Comparison of ENCODE assay signal across 18 cellular contexts in the genomic region with DNA sequence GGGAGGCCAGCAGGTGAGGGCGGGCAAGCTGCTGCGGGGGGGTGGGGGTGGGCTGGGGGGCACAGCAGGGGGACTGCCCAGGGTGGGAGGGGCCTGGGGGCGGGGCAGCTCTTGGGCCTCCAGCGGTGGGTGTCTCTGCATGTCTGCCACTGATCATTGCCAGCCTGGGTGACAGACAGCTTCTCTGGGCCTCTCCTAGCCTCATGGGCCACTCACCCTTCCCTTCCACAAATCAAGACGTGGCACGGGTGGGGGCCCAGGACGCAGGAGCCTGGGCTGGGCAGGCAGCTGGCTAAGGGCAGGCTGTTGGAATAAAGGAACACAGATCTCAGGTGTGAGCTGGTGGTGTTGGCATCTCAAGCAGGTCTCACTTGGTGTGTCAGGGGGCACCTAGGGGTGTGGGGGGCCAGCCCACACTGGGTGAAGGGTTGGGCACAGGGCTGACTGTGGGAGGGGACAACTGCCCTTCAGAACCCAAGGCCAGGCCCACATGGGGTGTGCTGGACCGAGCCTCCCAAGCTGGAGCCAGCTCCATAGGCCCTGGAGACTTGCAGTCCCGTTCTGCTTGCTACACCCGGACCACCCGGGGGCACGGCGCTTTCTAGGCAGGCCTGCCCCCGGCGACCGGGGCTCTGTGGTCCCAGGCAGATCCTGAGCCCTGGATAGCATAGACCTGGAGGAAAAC. TPM values are rescaled to one million over a fixed set of nuclear protein-coding genes. Genes with fewer than 3 reads are reported as not detected.
DNase-seq lines count a peak whose midpoint lies in the region; ATAC-seq and TF ChIP-seq lines count a peak whose summit lies in the region.
"Had no signal": no experiment of that assay in that cellular context is flagged by ENCODE, and none has a peak within 500 bp of the region (broad histone marks: within the 10 kb centered on the region; RNA-seq: fewer than 3 reads in every experiment).

No MANE protein-coding gene starts in this region.

- no peaks in the 10 kb centered on the region for H3F3A ChIP-seq in smooth muscle cell (ENCODE audit: low read depth)

- no peak for TF ChIP-seq CTCF in BE2C (IDR thresholded peaks at IDR 0.05; ENCODE audit: low read depth, low read length)
- TF ChIP-seq CTCF in DND-41 (IDR thresholded peaks at IDR 0.05; ENCODE audit: borderline replicate concordance, extremely low read depth, low read length, poor library complexity, severe bottlenecking): no peak
- no peak for TF ChIP-seq CTCF in glutamatergic neuron (IDR thresholded peaks at IDR 0.05; ENCODE audit: partially characterized antibody, unreplicated experiment)
- no peak for TF ChIP-seq CTCF in osteoblast (IDR thresholded peaks at IDR 0.05; ENCODE audit: extremely low read depth, low read depth, low read length)
- TF ChIP-seq CTCF in smooth muscle cell (IDR thresholded peaks at IDR 0.05; ENCODE audit: borderline replicate concordance, insufficient read depth, poor library complexity, severe bottlenecking): no peak

- H3K4me3 Mint-ChIP-seq in glutamatergic neuron (ENCODE audit: unreplicated experiment): no peak overlapping the region
- H3K4me3 Mint-ChIP-seq: activated naive CD4-positive, alpha-beta T cell treated with anti-CD3 and anti-CD28 coated beads for 36 hours; stimulated activated naive B cell treated with anti-CD40 and anti-IgM and Interleukin-4, amounts not matched to agents 10 μg/mL and 1 μg/mL and 100 μg/mL, for 72 hours had no signal

- H3K27ac ChIP-seq in DND-41 (ENCODE audit: low read length) (no peak overlapping the region), osteoblast (ENCODE audit: low read depth, low read length) (no peak overlapping the region), smooth muscle cell (ENCODE audit: low read depth) (no peak overlapping the region)
- H3K27ac ChIP-seq: colonic mucosa, GM23248, neural progenitor cell, thyroid gland had no signal

- H3K27ac Mint-ChIP-seq in glutamatergic neuron (ENCODE audit: unreplicated experiment): no peak overlapping the region
- H3K27ac Mint-ChIP-seq: activated naive CD4-positive, alpha-beta T cell treated with anti-CD3 and anti-CD28 coated beads for 36 hours; neural progenitor cell had no signal

- H3K4me3 ChIP-seq in BE2C (ENCODE audit: low read depth, low read length): no peak overlapping the region
- no peak overlapping the region for H3K4me3 ChIP-seq in DND-41 (ENCODE audit: low read depth in 1 of 2, low read length in 2 of 2)
- H3K4me3 ChIP-seq in osteoblast (ENCODE audit: insufficient read depth, low read length): no peak overlapping the region
- H3K4me3 ChIP-seq in smooth muscle cell: no peak overlapping the region
- H3K4me3 ChIP-seq: colonic mucosa, GM23248, neural progenitor cell, thyroid gland had no signal

- peaks cover 7% of the 10 kb centered on the region for H3K9me3 Mint-ChIP-seq in glutamatergic neuron (ENCODE audit: unreplicated experiment)
- H3K9me3 Mint-ChIP-seq: activated naive CD4-positive, alpha-beta T cell treated with anti-CD3 and anti-CD28 coated beads for 36 hours; neural progenitor cell had no signal

- H3K79me2 ChIP-seq in DND-41 (ENCODE audit: insufficient read depth, low read length): peaks cover 13% of the 10 kb centered on the region
- no peaks in the 10 kb centered on the region for H3K79me2 ChIP-seq in osteoblast (ENCODE audit: insufficient read depth, low read length)
- H3K79me2 ChIP-seq in smooth muscle cell (ENCODE audit: low read depth): no peaks in the 10 kb centered on the region

- H4K20me1 ChIP-seq in DND-41 (ENCODE audit: insufficient read depth, low read length) (peaks cover 50% of the 10 kb centered on the region), osteoblast (ENCODE audit: insufficient read depth, low read length) (peaks cover 2% of the 10 kb centered on the region), smooth muscle cell (ENCODE audit: low read depth) (no peaks in the 10 kb centered on the region)

- no peaks in the 10 kb centered on the region for H3K27me3 ChIP-seq in BE2C
- H3K27me3 ChIP-seq in DND-41 (ENCODE audit: insufficient read depth, low read length, poor library complexity): no peaks in the 10 kb centered on the region
- no peaks in the 10 kb centered on the region for H3K27me3 ChIP-seq in osteoblast (ENCODE audit: insufficient read depth, low read length)
- H3K27me3 ChIP-seq in smooth muscle cell (ENCODE audit: low read depth): no peaks in the 10 kb centered on the region
- H3K27me3 ChIP-seq: colonic mucosa, neural progenitor cell, thyroid gland had no signal

- peak; percentile 9 for DNase-seq in BE2C
- DNase-seq in DND-41: peak; percentile 4
- peak; percentile 30 for DNase-seq in glutamatergic neuron
- peak; percentile 72 for DNase-seq in osteoblast (ENCODE audit: insufficient read length, low spot score, missing footprints)
- no peak for DNase-seq in COLO668 (lab: John Stamatoyannopoulos, UW; ENCODE audit: unreplicated experiment)
- DNase-seq in smooth muscle cell (lab: John Stamatoyannopoulos, UW; ENCODE audit: unreplicated experiment): no peak
- DNase-seq: activated CD4-positive, alpha-beta T cell treated with anti-CD3 and anti-CD28 coated beads for 48 hours; activated naive CD4-positive, alpha-beta T cell treated with anti-CD3 and anti-CD28 coated beads for 36 hours; colonic mucosa; GM23248; hypothalamus; islet precursor cell; NCI-H526 treated with DMSO at 0.1 percent for 48 hours; stimulated activated naive B cell treated with anti-CD40 and anti-IgM and Interleukin-4, amounts not matched to agents 10 μg/mL and 1 μg/mL and 100 μg/mL, for 72 hours; thyroid gland had no signal

- TF ChIP-seq POLR2A in GM18505 (IDR thresholded peaks at IDR 0.05; ENCODE audit: borderline replicate concordance, extremely low read depth, insufficient read depth, insufficient read length): no peak

- H3K4me1 ChIP-seq in BE2C (peaks cover 14% of the 10 kb centered on the region), DND-41 (ENCODE audit: insufficient read depth, low read length) (peaks cover 27% of the 10 kb centered on the region), osteoblast (ENCODE audit: insufficient read depth, low read length) (peaks cover 3% of the 10 kb centered on the region), smooth muscle cell (ENCODE audit: low read depth) (peaks cover 5% of the 10 kb centered on the region)

- peaks cover 16% of the 10 kb centered on the region for H3K27me3 Mint-ChIP-seq in glutamatergic neuron (ENCODE audit: unreplicated experiment)
- H3K27me3 Mint-ChIP-seq: stimulated activated naive B cell treated with anti-CD40 and anti-IgM and Interleukin-4, amounts not matched to agents 10 μg/mL and 1 μg/mL and 100 μg/mL, for 72 hours had no signal

- H3K9me3 ChIP-seq in BE2C (no peaks in the 10 kb centered on the region), DND-41 (ENCODE audit: insufficient read depth, low read length, severe bottlenecking) (no peaks in the 10 kb centered on the region), osteoblast (ENCODE audit: low read depth, low read length) (no peaks in the 10 kb centered on the region), smooth muscle cell (replicated peaks; ENCODE audit: low read depth) (no peaks in the 10 kb centered on the region)
- H3K9me3 ChIP-seq: colonic mucosa, thyroid gland had no signal

- H3K4me2 ChIP-seq in DND-41 (ENCODE audit: insufficient read depth, low read length): no peak overlapping the region
- no peak overlapping the region for H3K4me2 ChIP-seq in osteoblast (ENCODE audit: insufficient read depth, low read length)
- no peak overlapping the region for H3K4me2 ChIP-seq in smooth muscle cell
- H3K4me2 ChIP-seq: neural progenitor cell had no signal

- H3K9ac ChIP-seq in DND-41 (ENCODE audit: low read depth, low read length) (no peak overlapping the region), smooth muscle cell (ENCODE audit: low read depth) (no peak overlapping the region)
- H3K9ac ChIP-seq: GM23248, neural progenitor cell had no signal

- no peaks in the 10 kb centered on the region for H3K36me3 Mint-ChIP-seq in glutamatergic neuron (ENCODE audit: unreplicated experiment)
- H3K36me3 Mint-ChIP-seq: neural progenitor cell had no signal

- H2AFZ ChIP-seq in DND-41 (ENCODE audit: low read depth, low read length): no peak overlapping the region
- H2AFZ ChIP-seq in osteoblast (ENCODE audit: low read length): no peak overlapping the region
- no peak overlapping the region for H2AFZ ChIP-seq in smooth muscle cell (ENCODE audit: low read depth)
- H2AFZ ChIP-seq: GM23248, neural progenitor cell had no signal

- WGBS in smooth muscle cell (ENCODE audit: low lambda C conversion rate): 94% methylated on average over 16 of the region's 16 CpGs

- ATAC-seq in DND-41 (ENCODE audit: insufficient read depth, low read depth) (no peak), GM18505 (IDR thresholded peaks at IDR 0.05; ENCODE audit: unreplicated experiment) (no peak)
- ATAC-seq: stimulated activated naive B cell treated with anti-CD40 and anti-IgM and Interleukin-4, amounts not matched to agents 10 μg/mL and 1 μg/mL and 100 μg/mL, for 72 hours had no signal

- H3K4me1 Mint-ChIP-seq in glutamatergic neuron (ENCODE audit: low read depth, unreplicated experiment): peaks cover 4% of the 10 kb centered on the region

- H3K36me3 ChIP-seq in BE2C (0 out of 2 replicates have a peak, but pooled peaks cover 3% of the 10 kb centered on the region), DND-41 (ENCODE audit: insufficient read depth, low read length) (peaks cover 49% of the 10 kb centered on the region), osteoblast (ENCODE audit: insufficient read depth, low read length) (no peaks in the 10 kb centered on the region), smooth muscle cell (ENCODE audit: low read depth) (no peaks in the 10 kb centered on the region)
- H3K36me3 ChIP-seq: colonic mucosa, neural progenitor cell, thyroid gland had no signal

RNA-seq across cellular contexts. Expression of a gene that starts 3.0 kb away (rescaled TPM):
- 40.9 TPM for polyA plus RNA-seq in BE2C (2012; ENCODE audit: insufficient read depth, insufficient read length, low read depth)
- total RNA-seq in glutamatergic neuron (ENCODE audit: unreplicated experiment) (13.8 TPM), osteoblast (3.2 and 5.1 TPM in 2 replicates), smooth muscle cell (3.8 and 3.9 TPM in 2 replicates)
- 4.7 and 8.2 TPM in 2 replicates for polyA plus RNA-seq in smooth muscle cell

RNA-seq across cellular contexts. Expression of a gene that starts 7.4 kb away (rescaled TPM):
- polyA plus RNA-seq in BE2C (2012; ENCODE audit: insufficient read depth, insufficient read length, low read depth): 451 TPM
- total RNA-seq in glutamatergic neuron (ENCODE audit: unreplicated experiment) (49.3 TPM), osteoblast (5.0 and 8.7 TPM in 2 replicates), smooth muscle cell (0.27 and 4.9 TPM in 2 replicates)
- 31.8 and 40.6 TPM in 2 replicates for polyA plus RNA-seq in smooth muscle cell
- total RNA-seq: G401 had no signal

RNA-seq across cellular contexts. Expression of a gene that starts 19.4 kb away (rescaled TPM):
- polyA plus RNA-seq in BE2C (2012; ENCODE audit: insufficient read depth, insufficient read length, low read depth): 2,068 TPM
- 78.5 TPM for total RNA-seq in glutamatergic neuron (ENCODE audit: unreplicated experiment)
- total RNA-seq in osteoblast: 31.5 and 43.8 TPM in 2 replicates
- total RNA-seq in smooth muscle cell: 7.6 and 14.1 TPM in 2 replicates
- 38.1 and 45.7 TPM in 2 replicates for polyA plus RNA-seq in smooth muscle cell
- total RNA-seq: activated naive CD4-positive, alpha-beta T cell treated with anti-CD3 and anti-CD28 coated beads for 36 hours had no signal

RNA-seq across cellular contexts. Expression of a gene that starts 32.3 kb away (rescaled TPM):
- 11.3 TPM for polyA plus RNA-seq in BE2C (2012; ENCODE audit: insufficient read depth, insufficient read length, low read depth)
- 2.7 TPM for total RNA-seq in glutamatergic neuron (ENCODE audit: unreplicated experiment)
- total RNA-seq in osteoblast: 1.8 and 2.7 TPM in 2 replicates
- 2.6 and 7.0 TPM in 2 replicates for total RNA-seq in smooth muscle cell
- polyA plus RNA-seq in smooth muscle cell: 7.2 and 12.1 TPM in 2 replicates

Comparison
In these comparisons a context has a peak if more than half of its experiments do, and no peak if none do; other contexts are left out.
1. DNase-seq: peak in BE2C (single experiment), DND-41 (single experiment), glutamatergic neuron (single experiment) and osteoblast (single experiment); none in COLO668 (single experiment) and smooth muscle cell (single experiment).